24 cellular contexts compared by ENCODE assay signal in genomic region chr1:165845569-165845968, GRCh38.
"Had no signal": no experiment of that assay in that cellular context is flagged by ENCODE, and none has a peak within 500 bp of the region (broad histone marks: within the 10 kb centered on the region; RNA-seq: fewer than 3 reads in every experiment).

No MANE protein-coding gene starts in this region.

- ATAC-seq: left cardiac atrium; naive thymus-derived CD4-positive, alpha-beta T cell; psoas muscle; sciatic nerve; stimulated activated naive B cell treated with anti-CD40 and anti-IgM and Interleukin-4, amounts not matched to agents 10 μg/mL and 1 μg/mL and 100 μg/mL, for 72 hours had no signal

- H3K4me2 ChIP-seq: hepatocyte had no signal

- H3K27me3 ChIP-seq: dorsolateral prefrontal cortex, hepatocyte, spleen, testis, tibial nerve had no signal

- H3K4me1 ChIP-seq: testis had no signal

- H3K27ac ChIP-seq: dorsolateral prefrontal cortex, hepatocyte, left ventricle myocardium inferior, psoas muscle, spleen, testis, tibial nerve had no signal

- H3K9me3 ChIP-seq: left ventricle myocardium inferior, psoas muscle, spleen, testis had no signal

- H3K4me3 ChIP-seq: dorsolateral prefrontal cortex, hepatocyte, left ventricle myocardium inferior, lung, psoas muscle, spleen, testis, tibial nerve had no signal

- DNase-seq: cortex of kidney; dorsolateral prefrontal cortex; effector CD8-positive, alpha-beta T cell; foreskin melanocyte; head of caudate nucleus; kidney; left cardiac atrium; left ventricle myocardium inferior; mesenchymal stem cell; naive thymus-derived CD4-positive, alpha-beta T cell; nephron progenitor cell; psoas muscle; retina; spleen; stimulated activated CD4-positive, alpha-beta T cell treated with anti-CD3 and anti-CD28 coated beads, Interleukin-15, amount 100 ng/mL, for 24 hours; stimulated activated CD4-positive, alpha-beta T cell treated with anti-CD3 and anti-CD28 coated beads, Interleukin-1b, Interleukin-23, amount 100 ng/mL, for 48 hours; stimulated activated CD4-positive, alpha-beta T cell treated with anti-CD3 and anti-CD28 coated beads, Interleukin-4, amount 100 ng/mL, for 4 hours; stimulated activated naive B cell treated with anti-CD40 and anti-IgM and Interleukin-4, amounts not matched to agents 10 μg/mL and 1 μg/mL and 100 μg/mL, for 72 hours; stimulated activated naive CD8-positive, alpha-beta T cell treated with anti-CD3 and anti-CD28 coated beads, Interleukin-15, amount 100 ng/mL, for 72 hours; testis had no signal

- H2AFZ ChIP-seq: hepatocyte had no signal

- H3K36me3 ChIP-seq: left ventricle myocardium inferior, spleen had no signal

- FAIRE-seq: kidney had no signal
